9 cellular contexts compared by ENCODE assay signal in the genomic region with DNA sequence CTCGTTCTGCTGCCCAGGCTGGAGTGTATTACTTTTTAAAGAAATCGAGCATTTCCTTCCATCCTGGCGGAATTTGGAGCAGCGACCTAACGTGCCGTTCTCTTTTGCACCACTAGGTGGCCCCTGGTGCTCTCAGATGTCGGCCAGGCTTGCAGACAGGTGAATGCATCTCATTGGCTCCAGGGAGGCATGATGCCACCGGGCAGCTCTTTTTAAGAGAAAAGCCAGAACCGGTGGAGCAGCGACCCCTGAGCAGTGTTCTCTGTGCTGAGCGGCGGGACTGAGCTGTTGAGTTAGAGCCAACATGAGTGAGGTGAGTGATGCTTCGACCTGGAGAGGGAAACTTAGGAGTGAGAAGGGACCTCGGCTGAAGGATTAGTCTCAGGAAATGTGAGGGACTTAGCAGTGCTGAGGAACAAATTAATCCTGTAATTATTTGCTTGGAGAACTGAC. TPM values are rescaled to one million over a fixed set of nuclear protein-coding genes. Genes with fewer than 3 reads are reported as not detected.
A peak's percentile ranks its signal among the peaks of the same experiment; 100 is the strongest.
DNase-seq lines count a peak whose midpoint lies in the region; ATAC-seq and TF ChIP-seq lines count a peak whose summit lies in the region.
"Had no signal": no experiment of that assay in that cellular context is flagged by ENCODE, and none has a peak within 500 bp of the region (broad histone marks: within the 10 kb centered on the region; RNA-seq: fewer than 3 reads in every experiment).

A gene (plus strand): TSS at position 241 of the 453 bp plus-strand sequence. CDS start 64 bp downstream, at position 305.

- DNase-seq in Calu3, result peak; percentile 64
- DNase-seq in HK-2 (ENCODE audit: unreplicated experiment), result peak; percentile 55
- DNase-seq in NCI-H82 treated with DMSO at 0.1 percent for 48 hours (lab: John Stamatoyannopoulos, UW; ENCODE audit: unreplicated experiment), result peak; percentile 79
- peak; percentile 75 for DNase-seq in astrocyte of the hippocampus (ENCODE audit: low read depth, low spot score)
- DNase-seq in inferior parietal cortex (ENCODE audit: extremely low spot score), result peak; percentile 78
- DNase-seq in stimulated activated CD4-positive, alpha-beta T cell treated with anti-CD3 and anti-CD28 coated beads, Interleukin-15, amount 100 ng/mL, for 24 hours, result peak; percentile 59

- no peak within 1 kb of the TSS for H3K4me3 Mint-ChIP-seq in Calu3 (ENCODE audit: low read depth, unreplicated experiment)
- no peak within 1 kb of the TSS for H3K4me3 Mint-ChIP-seq in activated T-helper 17 cell treated with anti-CD3 and anti-CD28 coated beads, Interleukin-2, amount 50 U/mL, for 72 hours

- no peaks in the 10 kb centered on the region for H3K36me3 Mint-ChIP-seq in Calu3 (ENCODE audit: insufficient read depth, unreplicated experiment)
- no peaks in the 10 kb centered on the region for H3K36me3 Mint-ChIP-seq in activated T-helper 17 cell treated with anti-CD3 and anti-CD28 coated beads, Interleukin-2, amount 50 U/mL, for 72 hours (ENCODE audit: low read depth)

- H3K27me3 Mint-ChIP-seq in Calu3 (ENCODE audit: unreplicated experiment), result peaks cover 42% of the 10 kb centered on the region
- H3K27me3 Mint-ChIP-seq in activated T-helper 17 cell treated with anti-CD3 and anti-CD28 coated beads, Interleukin-2, amount 50 U/mL, for 72 hours, result peaks cover 7% of the 10 kb centered on the region

- CTCF ChIA-PET in Calu3 (lab: Charles Lee), result interaction anchor here (0.7 to 1.0 kb wide), 3 partner anchors 25 to 423 kb away, joined by 4 to 5 read pairs (median 4); no protein-coding TSS in a partner anchor

- H3K27ac Mint-ChIP-seq in Calu3 (ENCODE audit: unreplicated experiment), result no peak within 1 kb of the TSS
- no peak within 1 kb of the TSS for H3K27ac Mint-ChIP-seq in activated T-helper 17 cell treated with anti-CD3 and anti-CD28 coated beads, Interleukin-2, amount 50 U/mL, for 72 hours

- H3K9me3 Mint-ChIP-seq in Calu3 (ENCODE audit: low read depth, unreplicated experiment), result no peaks in the 10 kb centered on the region
- no peaks in the 10 kb centered on the region for H3K9me3 Mint-ChIP-seq in activated T-helper 17 cell treated with anti-CD3 and anti-CD28 coated beads, Interleukin-2, amount 50 U/mL, for 72 hours

- peaks cover 13% of the 10 kb centered on the region for H3K4me1 Mint-ChIP-seq in Calu3 (ENCODE audit: low read depth, unreplicated experiment)
- H3K4me1 Mint-ChIP-seq in activated T-helper 17 cell treated with anti-CD3 and anti-CD28 coated beads, Interleukin-2, amount 50 U/mL, for 72 hours, result no peaks in the 10 kb centered on the region

- ATAC-seq in GM18868 (IDR thresholded peaks at IDR 0.05; ENCODE audit: unreplicated experiment), result no peak
- ATAC-seq in activated T-helper 17 cell treated with anti-CD3 and anti-CD28 coated beads, Interleukin-2, amount 50 U/mL, for 72 hours (replicated peaks), result no peak

- TF ChIP-seq CTCF in Calu3 (IDR thresholded peaks at IDR 0.05; ENCODE audit: unreplicated experiment), result peak; percentile 60

- BruUV-seq in Calu3 (replicated peaks; lab: Mats Ljungman, UMichigan), result no TSS peak

- intact Hi-C loops in Calu3 (cut with micrococcal nuclease; ENCODE audit: unreplicated experiment), result loop anchor here (2.0 to 5.0 kb wide), 3 partner anchors 45 to 255 kb away; no protein-coding TSS in a partner anchor

RNA-seq across cellular contexts. Expression of the gene that starts here (rescaled TPM):
- total RNA-seq in Calu3 (2022), result not detected in 2 replicates
- not detected for total RNA-seq in activated T-helper 17 cell treated with anti-CD3 and anti-CD28 coated beads, Interleukin-2, amount 50 U/mL, for 72 hours
- total RNA-seq: skeletal muscle tissue had no signal

Comparison
In these comparisons a context has a peak if more than half of its experiments do, and no peak if none do; other contexts are left out.
1. Peak in DNase-seq in Calu3; RNA of the gene not detected or under 1 TPM.